18 cellular contexts compared by ENCODE assay signal in genomic region chr6:69622230-69622629, GRCh38.
DNase-seq lines count a peak whose midpoint lies in the region; TF ChIP-seq lines count a peak whose summit lies in the region.
"Had no signal": no experiment of that assay in that cellular context is flagged by ENCODE, and none has a peak within 500 bp of the region (broad histone marks: within the 10 kb centered on the region; RNA-seq: fewer than 3 reads in every experiment).

No MANE protein-coding gene starts in this region.

- TF ChIP-seq CTCF in A673 (conservative IDR thresholded peaks at IDR 0.05; ENCODE audit: low read depth, low read length): no peak
- TF ChIP-seq CTCF in LNCaP clone FGC (IDR thresholded peaks at IDR 0.05; ENCODE audit: control insufficient read depth, extremely low read depth, insufficient read depth): no peak
- TF ChIP-seq CTCF in brain microvascular endothelial cell (IDR thresholded peaks at IDR 0.05; ENCODE audit: low read depth, low read length, missing control alignments): no peak
- TF ChIP-seq CTCF in OCI-LY7 (conservative IDR thresholded peaks at IDR 0.05; ENCODE audit: low read length): no peak
- TF ChIP-seq CTCF in lower leg skin (IDR thresholded peaks at IDR 0.05): no peak

- 57 to 60% methylated on average over 3 of the region's 3 CpGs for WGBS in lower leg skin, 2 donors

- no peaks in the 10 kb centered on the region for H4K20me1 ChIP-seq in OCI-LY7 (ENCODE audit: insufficient read depth, low read length)

- H2AFZ ChIP-seq in OCI-LY7 (ENCODE audit: low read length): no peak overlapping the region

- H3K4me1 ChIP-seq in A673 (ENCODE audit: insufficient read depth, low read length, poor library complexity, severe bottlenecking): no peaks in the 10 kb centered on the region
- H3K4me1 ChIP-seq in SJCRH30: peaks cover 4% of the 10 kb centered on the region; the same call in 1 of the 2 replicates
- no peaks in the 10 kb centered on the region for H3K4me1 ChIP-seq in OCI-LY7 (ENCODE audit: insufficient read depth, low read length, poor library complexity, severe bottlenecking)
- H3K4me1 ChIP-seq: pancreas had no signal

- H3K9me3 ChIP-seq in A673 (ENCODE audit: low read depth, low read length, poor library complexity, severe bottlenecking) (no peaks in the 10 kb centered on the region), SJCRH30 (replicated peaks) (no peaks in the 10 kb centered on the region), OCI-LY7 (ENCODE audit: low read length) (no peaks in the 10 kb centered on the region)
- H3K9me3 ChIP-seq: pancreas had no signal

- H3K4me3 ChIP-seq in A673 (ENCODE audit: low read depth, low read length, poor library complexity, severe bottlenecking) (no peak overlapping the region), LNCaP clone FGC (ENCODE audit: low read depth, low read length) (no peak overlapping the region), SJCRH30 (no peak overlapping the region), brain microvascular endothelial cell (ENCODE audit: low read depth, low read length) (no peak overlapping the region), OCI-LY7 (ENCODE audit: low read depth, low read length, poor library complexity, severe bottlenecking) (no peak overlapping the region), lower leg skin (ENCODE audit: low read depth, poor library complexity, severe bottlenecking) (no peak overlapping the region)
- H3K4me3 ChIP-seq: pancreas had no signal

- no peaks in the 10 kb centered on the region for H3K9me2 ChIP-seq in OCI-LY7 (ENCODE audit: insufficient read depth, low read length)

- DNase-seq in A673 (ENCODE audit: low spot score): peak; percentile 21
- DNase-seq in LNCaP clone FGC (ENCODE audit: low read depth): peak; percentile 59
- DNase-seq in NCI-H2196 (lab: John Stamatoyannopoulos, UW; ENCODE audit: unreplicated experiment): peak; percentile 49
- peak; percentile 31 to 57 for DNase-seq in SJCRH30
- DNase-seq in brain microvascular endothelial cell: no peak
- DNase-seq in OCI-LY7 (ENCODE audit: low spot score): no peak
- no peak for DNase-seq in lower leg skin (ENCODE audit: low spot score in 2 of 2)
- DNase-seq in cardiac septum (ENCODE audit: low spot score): no peak
- DNase-seq: activated CD4-positive, alpha-beta memory T cell treated with anti-CD3 and anti-CD28 coated beads for 36 hours; activated naive CD4-positive, alpha-beta T cell treated with Interleukin-2 at 50 U/mL for 16 hours; activated T-cell treated with anti-CD3 and anti-CD28 coated beads, Interleukin-2, amount 50 U/mL, for 24 hours; anterior cingulate cortex; cerebellar nuclear complex; mammary epithelial cell; NCI-H2107; pancreas; stimulated activated naive B cell treated with anti-CD40 and anti-IgM and Interleukin-4, amounts not matched to agents 10 μg/mL and 1 μg/mL and 100 μg/mL, for 72 hours; T-helper 1 cell had no signal

- in situ Hi-C loops in brain microvascular endothelial cell (cut with HindIII; ENCODE audit: low pct_ligation_motif_present, low sequenced_read_pairs): no loop called here

- TF ChIP-seq POLR2A in lower leg skin (IDR thresholded peaks at IDR 0.05): no peak

- no peaks in the 10 kb centered on the region for H3K79me2 ChIP-seq in OCI-LY7 (ENCODE audit: insufficient read depth, low read depth, low read length)

- H3K27me3 ChIP-seq in A673 (replicated peaks; ENCODE audit: insufficient read depth, low read depth, low read length, poor library complexity): no peaks in the 10 kb centered on the region
- no peaks in the 10 kb centered on the region for H3K27me3 ChIP-seq in SJCRH30
- no peaks in the 10 kb centered on the region for H3K27me3 ChIP-seq in brain microvascular endothelial cell (replicated peaks)
- H3K27me3 ChIP-seq: pancreas had no signal

- BruUV-seq in A673 (replicated peaks; lab: Mats Ljungman, UMichigan) (no TSS peak), OCI-LY7 (replicated peaks; lab: Mats Ljungman, UMichigan) (no TSS peak)

- H3K27ac ChIP-seq in A673 (ENCODE audit: low read depth, low read length, poor library complexity, severe bottlenecking) (no peak overlapping the region), SJCRH30 (no peak overlapping the region), brain microvascular endothelial cell (no peak overlapping the region), OCI-LY7 (ENCODE audit: low read depth, low read length, poor library complexity, severe bottlenecking) (no peak overlapping the region)
- H3K27ac ChIP-seq: pancreas had no signal

- CTCF ChIA-PET in A673 (lab: Charles Lee): no interaction called here
- CTCF ChIA-PET in OCI-LY7 (lab: Charles Lee; ENCODE audit: unreplicated experiment): no interaction called here

- POLR2A ChIA-PET in A673 (lab: Charles Lee; ENCODE audit: low non-redundant PET): no interaction called here
- POLR2A ChIA-PET in OCI-LY7 (lab: Charles Lee): no interaction called here

- intact Hi-C loops in A673 (cut with micrococcal nuclease; ENCODE audit: unreplicated experiment): no loop called here
- intact Hi-C loops in OCI-LY7 (cut with micrococcal nuclease; ENCODE audit: unreplicated experiment): no loop called here
- intact Hi-C loops in lower leg skin (cut with DNase I; ENCODE audit: low total_unique reads): no loop called here
- intact Hi-C loops in cardiac septum (cut with DNase I): no loop called here

- no peak overlapping the region for H3K4me2 ChIP-seq in OCI-LY7 (ENCODE audit: low read length)

- H3K36me3 ChIP-seq in A673 (ENCODE audit: insufficient read depth, low read length, poor library complexity, severe bottlenecking) (no peaks in the 10 kb centered on the region), SJCRH30 (no peaks in the 10 kb centered on the region), brain microvascular endothelial cell (replicated peaks) (no peaks in the 10 kb centered on the region), OCI-LY7 (ENCODE audit: insufficient read depth, low read length) (no peaks in the 10 kb centered on the region)
- H3K36me3 ChIP-seq: pancreas had no signal

Comparison
In these comparisons a context has a peak if more than half of its experiments do, and no peak if none do; other contexts are left out.
1. DNase-seq: peak in A673 (single experiment), LNCaP clone FGC (single experiment), NCI-H2196 (single experiment) and SJCRH30 (2 of 2); none in brain microvascular endothelial cell (single experiment), OCI-LY7 (single experiment), lower leg skin (0 of 2) and cardiac septum (single experiment).